ENCODE assay signal across 8 cellular contexts in the genomic region with DNA sequence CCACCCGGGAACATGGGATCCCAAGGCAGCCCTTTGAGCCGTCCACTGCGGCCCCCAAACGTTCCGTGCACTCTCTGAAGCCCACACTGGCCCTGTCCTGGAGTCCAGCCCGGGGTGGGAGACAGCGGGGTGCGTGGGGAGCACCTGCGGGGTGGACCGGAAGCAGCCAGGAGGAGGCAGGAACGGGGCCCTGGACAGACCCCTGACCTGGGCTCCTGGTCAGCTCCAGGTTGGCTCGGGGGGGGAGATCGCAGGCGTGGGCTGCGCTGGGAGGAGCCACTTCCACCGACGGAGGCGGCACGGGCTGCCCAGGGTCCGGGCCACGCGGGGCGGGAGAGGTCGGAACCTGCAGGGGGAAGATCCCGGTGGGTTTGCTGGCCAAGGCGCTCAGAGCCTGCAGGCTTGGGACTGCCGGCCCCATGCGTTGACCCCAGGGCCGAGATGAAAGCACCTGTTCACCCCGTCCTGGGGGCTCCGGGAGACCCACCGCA. TPM values are rescaled to one million over a fixed set of nuclear protein-coding genes. Genes with fewer than 3 reads are reported as not detected.
DNase-seq lines count a peak whose midpoint lies in the region; ATAC-seq and TF ChIP-seq lines count a peak whose summit lies in the region.

No MANE protein-coding gene starts in this region.

- no peaks in the 10 kb centered on the region for H3K79me2 ChIP-seq in neural progenitor cell (ENCODE audit: low read depth)

- peak overlapping the region; percentile 90 for H3K4me2 ChIP-seq in neural progenitor cell

- peak overlapping the region; percentile 21 for H3K9ac ChIP-seq in neural progenitor cell

- no peaks in the 10 kb centered on the region for H3K9me3 Mint-ChIP-seq in neural progenitor cell

- no peaks in the 10 kb centered on the region for H3K9me3 ChIP-seq in neural progenitor cell (ENCODE audit: low read depth)

- H3K36me3 ChIP-seq in neural progenitor cell = no peaks in the 10 kb centered on the region

- H3K27ac ChIP-seq in dorsolateral prefrontal cortex (peak overlapping the region in 3 of 59 donors; percentile 2 to 69 (median 68)), neural progenitor cell (no peak overlapping the region)

- H3K4me3 ChIP-seq in dorsolateral prefrontal cortex (peak overlapping the region in 51 of 59 donors; percentile 11 to 64 (median 51)), neural progenitor cell (peak overlapping the region; percentile 62)

- peaks cover 0 to 27% (median 3%) of the 10 kb centered on the region in 45 donors for H3K27me3 ChIP-seq in dorsolateral prefrontal cortex
- peaks cover 6% of the 10 kb centered on the region for H3K27me3 ChIP-seq in neural progenitor cell

- intact Hi-C loops in dorsolateral prefrontal cortex (cut with DNase I) = no loop called here

- peaks cover 4% of the 10 kb centered on the region for H3K36me3 Mint-ChIP-seq in neural progenitor cell

- H2AFZ ChIP-seq in neural progenitor cell (replicated peaks) = no peak overlapping the region

- peaks cover 10% of the 10 kb centered on the region for H3K27me3 Mint-ChIP-seq in neural progenitor cell (ENCODE audit: insufficient read depth, low read depth)

- peaks cover 9% of the 10 kb centered on the region for H3K4me1 ChIP-seq in neural progenitor cell

- DNase-seq in dorsolateral prefrontal cortex (peak in 2 of 10 donors; percentile 40 to 41), neural progenitor cell (ENCODE audit: low spot score) (peak; percentile 45), T-helper 2 cell (no peak), H4 (ENCODE audit: low spot score) (no peak), AG08396 (ENCODE audit: low spot score) (no peak)
- DNase-seq in NK-92 treated with Interleukin-12 subunit alpha and Interleukin-12 subunit beta, amount 100 ng/mL, for 24 hours (lab: John Stamatoyannopoulos, UW) = no peak

- ATAC-seq in GM18519 (IDR thresholded peaks at IDR 0.05; ENCODE audit: low FRiP score, unreplicated experiment) (peak; percentile 20), HG03103 (IDR thresholded peaks at IDR 0.05; ENCODE audit: low read depth, unreplicated experiment) (peak; percentile 9)

- H4K20me1 ChIP-seq in neural progenitor cell (ENCODE audit: low read depth) = no peaks in the 10 kb centered on the region

- no peak overlapping the region for H3K27ac Mint-ChIP-seq in neural progenitor cell

- peaks cover 29% of the 10 kb centered on the region for H3F3A ChIP-seq in neural progenitor cell (ENCODE audit: low read depth)

- H3K4me3 Mint-ChIP-seq in neural progenitor cell = peak overlapping the region; percentile 80

- H3K4me1 Mint-ChIP-seq in neural progenitor cell = peaks cover 17% of the 10 kb centered on the region

- TF ChIP-seq CTCF in dorsolateral prefrontal cortex (IDR thresholded peaks at IDR 0.05 in 54 of 56, conservative IDR thresholded peaks at IDR 0.05 in 2 of 56; ENCODE audit: low read depth in 1 of 56, partially characterized antibody in 56 of 56) (no peak), neural progenitor cell (IDR thresholded peaks at IDR 0.05) (no peak)

RNA-seq across cellular contexts. Expression of gene PLCXD1, which starts 5.7 kb away (rescaled TPM):
- 10 to 100 TPM; 10.6 to 91.2 (median 27.8) TPM for total RNA-seq in dorsolateral prefrontal cortex
- 25.7 and 76.4 TPM in 2 replicates for total RNA-seq in neural progenitor cell (ENCODE audit: low replicate concordance)
- 7.7 and 8.1 TPM in 2 replicates for total RNA-seq in H4 (2014; rRNA removed; shearing (Covaris generic))

RNA-seq across cellular contexts. Expression of gene GTPBP6, which starts 43.1 kb away (rescaled TPM):
- 10 to 100 TPM; 33.8 to 91.4 (median 51.5) TPM for total RNA-seq in dorsolateral prefrontal cortex
- total RNA-seq in neural progenitor cell (ENCODE audit: low replicate concordance) = 16.6 and 52.6 TPM in 2 replicates
- 39.2 and 40.2 TPM in 2 replicates for total RNA-seq in H4 (2014; rRNA removed; shearing (Covaris generic))
